1 cellular context compared by ENCODE assay signal in the genomic region with DNA sequence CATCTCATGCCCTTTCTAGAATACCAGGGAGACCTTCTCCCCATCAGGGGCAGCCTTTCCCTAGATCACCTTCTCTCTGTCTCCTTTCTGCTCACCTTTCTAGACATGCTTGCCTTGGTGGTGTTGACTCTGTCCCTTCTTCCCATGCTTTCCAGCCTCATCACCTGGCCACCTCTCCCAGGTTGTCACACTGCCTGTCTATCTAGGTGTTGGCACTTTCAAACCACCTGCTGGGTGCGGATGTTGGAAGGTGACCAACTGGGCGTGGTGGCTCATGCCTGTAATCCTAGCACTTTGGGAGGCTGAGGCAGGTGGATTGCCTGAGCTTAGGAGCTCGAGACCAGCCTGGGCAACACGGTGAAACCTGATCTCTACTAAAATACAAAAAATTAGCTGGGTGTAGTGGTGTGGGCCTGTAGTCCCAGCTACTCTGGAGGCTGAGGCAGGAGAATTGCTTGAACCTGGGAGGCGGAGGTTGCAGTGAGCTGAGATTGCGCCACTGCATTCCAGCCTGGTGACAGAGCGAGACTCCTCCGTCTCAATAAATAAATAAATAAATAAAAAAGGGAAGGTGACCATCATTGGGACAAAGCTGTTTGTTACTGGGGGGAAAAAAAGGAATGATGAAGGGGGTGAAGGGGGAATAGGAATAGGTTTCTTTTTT.
TF ChIP-seq lines count a peak whose summit lies in the region.
"Not testable (repeated sequence)": the region's sequence is repeated elsewhere in the genome, so short reads cannot be mapped to it uniquely, and the experiment has no call there.

No MANE protein-coding gene starts in this region.

TF ChIP-seq in HepG2, 621 proteins besides CTCF, POLR2A, EP300 and RAD21 (continued from another document and continues in another):
- TF ChIP-seq, protein P1, sequence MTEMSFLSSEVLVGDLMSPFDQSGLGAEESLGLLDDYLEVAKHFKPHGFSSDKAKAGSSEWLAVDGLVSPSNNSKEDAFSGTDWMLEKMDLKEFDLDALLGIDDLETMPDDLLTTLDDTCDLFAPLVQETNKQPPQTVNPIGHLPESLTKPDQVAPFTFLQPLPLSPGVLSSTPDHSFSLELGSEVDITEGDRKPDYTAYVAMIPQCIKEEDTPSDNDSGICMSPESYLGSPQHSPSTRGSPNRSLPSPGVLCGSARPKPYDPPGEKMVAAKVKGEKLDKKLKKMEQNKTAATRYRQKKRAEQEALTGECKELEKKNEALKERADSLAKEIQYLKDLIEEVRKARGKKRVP (CRISPR knock-in tag; IDR thresholded peaks at IDR 0.05) = peak in 1 of 2 experiments; percentile 54; a peak in 2 of 4 replicates
- TF ChIP-seq NR2F6 (IDR thresholded peaks at IDR 0.05); GABPA (CRISPR knock-in tag; IDR thresholded peaks at IDR 0.05; ENCODE audit: low read depth): not testable (repeated sequence)
- TF ChIP-seq NR2F6 (CRISPR knock-in tag; IDR thresholded peaks at IDR 0.05) = 0 out of 2 replicates have a peak, but pooled peaks have one; percentile 12
- TF ChIP-seq JUN (CRISPR knock-in tag; IDR thresholded peaks at IDR 0.05) = 0 out of 2 replicates have a peak, but pooled peaks have one; percentile 23
- TF ChIP-seq, protein P2, sequence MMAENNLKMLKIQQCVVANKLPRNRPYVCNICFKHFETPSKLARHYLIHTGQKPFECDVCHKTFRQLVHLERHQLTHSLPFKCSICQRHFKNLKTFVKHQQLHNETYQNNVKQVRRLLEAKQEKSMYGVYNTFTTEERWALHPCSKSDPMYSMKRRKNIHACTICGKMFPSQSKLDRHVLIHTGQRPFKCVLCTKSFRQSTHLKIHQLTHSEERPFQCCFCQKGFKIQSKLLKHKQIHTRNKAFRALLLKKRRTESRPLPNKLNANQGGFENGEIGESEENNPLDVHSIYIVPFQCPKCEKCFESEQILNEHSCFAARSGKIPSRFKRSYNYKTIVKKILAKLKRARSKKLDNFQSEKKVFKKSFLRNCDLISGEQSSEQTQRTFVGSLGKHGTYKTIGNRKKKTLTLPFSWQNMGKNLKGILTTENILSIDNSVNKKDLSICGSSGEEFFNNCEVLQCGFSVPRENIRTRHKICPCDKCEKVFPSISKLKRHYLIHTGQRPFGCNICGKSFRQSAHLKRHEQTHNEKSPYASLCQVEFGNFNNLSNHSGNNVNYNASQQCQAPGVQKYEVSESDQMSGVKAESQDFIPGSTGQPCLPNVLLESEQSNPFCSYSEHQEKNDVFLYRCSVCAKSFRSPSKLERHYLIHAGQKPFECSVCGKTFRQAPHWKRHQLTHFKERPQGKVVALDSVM (CRISPR knock-in tag; IDR thresholded peaks at IDR 0.05) = peak; percentile 98
- TF ChIP-seq GATAD2A (CRISPR knock-in tag; IDR thresholded peaks at IDR 0.05) = peak; percentile 43; the same call in 1 of the 2 replicates
- peak; percentile 87 for TF ChIP-seq TEAD3 (CRISPR knock-in tag; optimal IDR thresholded peaks at IDR 0.05; ENCODE audit: borderline replicate concordance)
- TF ChIP-seq GFI1 (CRISPR knock-in tag; IDR thresholded peaks at IDR 0.05; ENCODE audit: borderline replicate concordance) = peak; percentile 73
- TF ChIP-seq, protein P3, sequence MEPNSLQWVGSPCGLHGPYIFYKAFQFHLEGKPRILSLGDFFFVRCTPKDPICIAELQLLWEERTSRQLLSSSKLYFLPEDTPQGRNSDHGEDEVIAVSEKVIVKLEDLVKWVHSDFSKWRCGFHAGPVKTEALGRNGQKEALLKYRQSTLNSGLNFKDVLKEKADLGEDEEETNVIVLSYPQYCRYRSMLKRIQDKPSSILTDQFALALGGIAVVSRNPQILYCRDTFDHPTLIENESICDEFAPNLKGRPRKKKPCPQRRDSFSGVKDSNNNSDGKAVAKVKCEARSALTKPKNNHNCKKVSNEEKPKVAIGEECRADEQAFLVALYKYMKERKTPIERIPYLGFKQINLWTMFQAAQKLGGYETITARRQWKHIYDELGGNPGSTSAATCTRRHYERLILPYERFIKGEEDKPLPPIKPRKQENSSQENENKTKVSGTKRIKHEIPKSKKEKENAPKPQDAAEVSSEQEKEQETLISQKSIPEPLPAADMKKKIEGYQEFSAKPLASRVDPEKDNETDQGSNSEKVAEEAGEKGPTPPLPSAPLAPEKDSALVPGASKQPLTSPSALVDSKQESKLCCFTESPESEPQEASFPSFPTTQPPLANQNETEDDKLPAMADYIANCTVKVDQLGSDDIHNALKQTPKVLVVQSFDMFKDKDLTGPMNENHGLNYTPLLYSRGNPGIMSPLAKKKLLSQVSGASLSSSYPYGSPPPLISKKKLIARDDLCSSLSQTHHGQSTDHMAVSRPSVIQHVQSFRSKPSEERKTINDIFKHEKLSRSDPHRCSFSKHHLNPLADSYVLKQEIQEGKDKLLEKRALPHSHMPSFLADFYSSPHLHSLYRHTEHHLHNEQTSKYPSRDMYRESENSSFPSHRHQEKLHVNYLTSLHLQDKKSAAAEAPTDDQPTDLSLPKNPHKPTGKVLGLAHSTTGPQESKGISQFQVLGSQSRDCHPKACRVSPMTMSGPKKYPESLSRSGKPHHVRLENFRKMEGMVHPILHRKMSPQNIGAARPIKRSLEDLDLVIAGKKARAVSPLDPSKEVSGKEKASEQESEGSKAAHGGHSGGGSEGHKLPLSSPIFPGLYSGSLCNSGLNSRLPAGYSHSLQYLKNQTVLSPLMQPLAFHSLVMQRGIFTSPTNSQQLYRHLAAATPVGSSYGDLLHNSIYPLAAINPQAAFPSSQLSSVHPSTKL (CRISPR knock-in tag; IDR thresholded peaks at IDR 0.05) = peak; percentile 63; the same call in 1 of the 2 replicates
- 0 out of 2 replicates have a peak, but pooled peaks have one; percentile 45 for TF ChIP-seq ZBTB7A (CRISPR knock-in tag; IDR thresholded peaks at IDR 0.05)
- TF ChIP-seq ZMYM3 (CRISPR knock-in tag; IDR thresholded peaks at IDR 0.05) = 0 out of 2 replicates have a peak, but pooled peaks have one; percentile 4
- peak; percentile 45; the same call in 1 of the 2 replicates for TF ChIP-seq ZFX (CRISPR knock-in tag; IDR thresholded peaks at IDR 0.05; ENCODE audit: low read depth)
- TF ChIP-seq KDM1A (CRISPR knock-in tag; IDR thresholded peaks at IDR 0.05) = peak; percentile 71; the same call in 1 of the 2 replicates
- TF ChIP-seq, protein P4, sequence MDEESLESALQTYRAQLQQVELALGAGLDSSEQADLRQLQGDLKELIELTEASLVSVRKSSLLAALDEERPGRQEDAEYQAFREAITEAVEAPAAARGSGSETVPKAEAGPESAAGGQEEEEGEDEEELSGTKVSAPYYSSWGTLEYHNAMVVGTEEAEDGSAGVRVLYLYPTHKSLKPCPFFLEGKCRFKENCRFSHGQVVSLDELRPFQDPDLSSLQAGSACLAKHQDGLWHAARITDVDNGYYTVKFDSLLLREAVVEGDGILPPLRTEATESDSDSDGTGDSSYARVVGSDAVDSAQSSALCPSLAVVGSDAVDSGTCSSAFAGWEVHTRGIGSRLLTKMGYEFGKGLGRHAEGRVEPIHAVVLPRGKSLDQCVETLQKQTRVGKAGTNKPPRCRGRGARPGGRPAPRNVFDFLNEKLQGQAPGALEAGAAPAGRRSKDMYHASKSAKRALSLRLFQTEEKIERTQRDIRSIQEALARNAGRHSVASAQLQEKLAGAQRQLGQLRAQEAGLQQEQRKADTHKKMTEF (CRISPR knock-in tag; IDR thresholded peaks at IDR 0.05) = peak; percentile 38; the same call in 1 of the 2 replicates
- peak; percentile 82 for TF ChIP-seq CEBPG (CRISPR knock-in tag; IDR thresholded peaks at IDR 0.05)
- TF ChIP-seq, protein P5, sequence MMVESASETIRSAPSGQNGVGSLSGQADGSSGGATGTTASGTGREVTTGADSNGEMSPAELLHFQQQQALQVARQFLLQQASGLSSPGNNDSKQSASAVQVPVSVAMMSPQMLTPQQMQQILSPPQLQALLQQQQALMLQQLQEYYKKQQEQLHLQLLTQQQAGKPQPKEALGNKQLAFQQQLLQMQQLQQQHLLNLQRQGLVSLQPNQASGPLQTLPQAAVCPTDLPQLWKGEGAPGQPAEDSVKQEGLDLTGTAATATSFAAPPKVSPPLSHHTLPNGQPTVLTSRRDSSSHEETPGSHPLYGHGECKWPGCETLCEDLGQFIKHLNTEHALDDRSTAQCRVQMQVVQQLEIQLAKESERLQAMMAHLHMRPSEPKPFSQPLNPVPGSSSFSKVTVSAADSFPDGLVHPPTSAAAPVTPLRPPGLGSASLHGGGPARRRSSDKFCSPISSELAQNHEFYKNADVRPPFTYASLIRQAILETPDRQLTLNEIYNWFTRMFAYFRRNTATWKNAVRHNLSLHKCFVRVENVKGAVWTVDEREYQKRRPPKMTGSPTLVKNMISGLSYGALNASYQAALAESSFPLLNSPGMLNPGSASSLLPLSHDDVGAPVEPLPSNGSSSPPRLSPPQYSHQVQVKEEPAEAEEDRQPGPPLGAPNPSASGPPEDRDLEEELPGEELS (CRISPR knock-in tag; IDR thresholded peaks at IDR 0.05) = peak; percentile 45; the same call in 1 of the 2 replicates
- TF ChIP-seq, protein P6, sequence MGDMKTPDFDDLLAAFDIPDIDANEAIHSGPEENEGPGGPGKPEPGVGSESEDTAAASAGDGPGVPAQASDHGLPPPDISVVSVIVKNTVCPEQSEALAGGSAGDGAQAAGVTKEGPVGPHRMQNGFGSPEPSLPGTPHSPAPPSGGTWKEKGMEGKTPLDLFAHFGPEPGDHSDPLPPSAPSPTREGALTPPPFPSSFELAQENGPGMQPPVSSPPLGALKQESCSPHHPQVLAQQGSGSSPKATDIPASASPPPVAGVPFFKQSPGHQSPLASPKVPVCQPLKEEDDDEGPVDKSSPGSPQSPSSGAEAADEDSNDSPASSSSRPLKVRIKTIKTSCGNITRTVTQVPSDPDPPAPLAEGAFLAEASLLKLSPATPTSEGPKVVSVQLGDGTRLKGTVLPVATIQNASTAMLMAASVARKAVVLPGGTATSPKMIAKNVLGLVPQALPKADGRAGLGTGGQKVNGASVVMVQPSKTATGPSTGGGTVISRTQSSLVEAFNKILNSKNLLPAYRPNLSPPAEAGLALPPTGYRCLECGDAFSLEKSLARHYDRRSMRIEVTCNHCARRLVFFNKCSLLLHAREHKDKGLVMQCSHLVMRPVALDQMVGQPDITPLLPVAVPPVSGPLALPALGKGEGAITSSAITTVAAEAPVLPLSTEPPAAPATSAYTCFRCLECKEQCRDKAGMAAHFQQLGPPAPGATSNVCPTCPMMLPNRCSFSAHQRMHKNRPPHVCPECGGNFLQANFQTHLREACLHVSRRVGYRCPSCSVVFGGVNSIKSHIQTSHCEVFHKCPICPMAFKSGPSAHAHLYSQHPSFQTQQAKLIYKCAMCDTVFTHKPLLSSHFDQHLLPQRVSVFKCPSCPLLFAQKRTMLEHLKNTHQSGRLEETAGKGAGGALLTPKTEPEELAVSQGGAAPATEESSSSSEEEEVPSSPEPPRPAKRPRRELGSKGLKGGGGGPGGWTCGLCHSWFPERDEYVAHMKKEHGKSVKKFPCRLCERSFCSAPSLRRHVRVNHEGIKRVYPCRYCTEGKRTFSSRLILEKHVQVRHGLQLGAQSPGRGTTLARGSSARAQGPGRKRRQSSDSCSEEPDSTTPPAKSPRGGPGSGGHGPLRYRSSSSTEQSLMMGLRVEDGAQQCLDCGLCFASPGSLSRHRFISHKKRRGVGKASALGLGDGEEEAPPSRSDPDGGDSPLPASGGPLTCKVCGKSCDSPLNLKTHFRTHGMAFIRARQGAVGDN (CRISPR knock-in tag; IDR thresholded peaks at IDR 0.05) = peak; percentile 40
- TF ChIP-seq, protein P7, sequence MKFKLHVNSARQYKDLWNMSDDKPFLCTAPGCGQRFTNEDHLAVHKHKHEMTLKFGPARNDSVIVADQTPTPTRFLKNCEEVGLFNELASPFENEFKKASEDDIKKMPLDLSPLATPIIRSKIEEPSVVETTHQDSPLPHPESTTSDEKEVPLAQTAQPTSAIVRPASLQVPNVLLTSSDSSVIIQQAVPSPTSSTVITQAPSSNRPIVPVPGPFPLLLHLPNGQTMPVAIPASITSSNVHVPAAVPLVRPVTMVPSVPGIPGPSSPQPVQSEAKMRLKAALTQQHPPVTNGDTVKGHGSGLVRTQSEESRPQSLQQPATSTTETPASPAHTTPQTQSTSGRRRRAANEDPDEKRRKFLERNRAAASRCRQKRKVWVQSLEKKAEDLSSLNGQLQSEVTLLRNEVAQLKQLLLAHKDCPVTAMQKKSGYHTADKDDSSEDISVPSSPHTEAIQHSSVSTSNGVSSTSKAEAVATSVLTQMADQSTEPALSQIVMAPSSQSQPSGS (CRISPR knock-in tag; IDR thresholded peaks at IDR 0.05) = 0 out of 2 replicates have a peak, but pooled peaks have one; percentile 14
- TF ChIP-seq FOSL2 (CRISPR knock-in tag; IDR thresholded peaks at IDR 0.05) = peak; percentile 91
- 0 out of 2 replicates have a peak, but pooled peaks have one; percentile 28 for TF ChIP-seq JUND (CRISPR knock-in tag; IDR thresholded peaks at IDR 0.05)
- peak; percentile 13; the same call in 1 of the 2 replicates for TF ChIP-seq BRD4 (CRISPR knock-in tag; IDR thresholded peaks at IDR 0.05)
- TF ChIP-seq, protein P8, sequence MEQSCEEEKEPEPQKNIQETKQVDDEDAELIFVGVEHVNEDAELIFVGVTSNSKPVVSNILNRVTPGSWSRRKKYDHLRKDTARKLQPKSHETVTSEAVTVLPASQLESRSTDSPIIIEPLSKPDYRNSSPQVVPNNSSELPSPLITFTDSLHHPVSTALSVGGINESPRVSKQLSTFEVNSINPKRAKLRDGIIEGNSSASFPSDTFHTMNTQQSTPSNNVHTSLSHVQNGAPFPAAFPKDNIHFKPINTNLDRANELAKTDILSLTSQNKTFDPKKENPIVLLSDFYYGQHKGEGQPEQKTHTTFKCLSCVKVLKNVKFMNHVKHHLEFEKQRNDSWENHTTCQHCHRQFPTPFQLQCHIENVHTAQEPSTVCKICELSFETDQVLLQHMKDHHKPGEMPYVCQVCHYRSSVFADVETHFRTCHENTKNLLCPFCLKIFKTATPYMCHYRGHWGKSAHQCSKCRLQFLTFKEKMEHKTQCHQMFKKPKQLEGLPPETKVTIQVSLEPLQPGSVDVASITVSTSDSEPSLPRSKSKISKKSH (CRISPR knock-in tag; IDR thresholded peaks at IDR 0.05; ENCODE audit: borderline replicate concordance) = 0 out of 2 replicates have a peak, but pooled peaks have one; percentile 16
- TF ChIP-seq, protein P9, sequence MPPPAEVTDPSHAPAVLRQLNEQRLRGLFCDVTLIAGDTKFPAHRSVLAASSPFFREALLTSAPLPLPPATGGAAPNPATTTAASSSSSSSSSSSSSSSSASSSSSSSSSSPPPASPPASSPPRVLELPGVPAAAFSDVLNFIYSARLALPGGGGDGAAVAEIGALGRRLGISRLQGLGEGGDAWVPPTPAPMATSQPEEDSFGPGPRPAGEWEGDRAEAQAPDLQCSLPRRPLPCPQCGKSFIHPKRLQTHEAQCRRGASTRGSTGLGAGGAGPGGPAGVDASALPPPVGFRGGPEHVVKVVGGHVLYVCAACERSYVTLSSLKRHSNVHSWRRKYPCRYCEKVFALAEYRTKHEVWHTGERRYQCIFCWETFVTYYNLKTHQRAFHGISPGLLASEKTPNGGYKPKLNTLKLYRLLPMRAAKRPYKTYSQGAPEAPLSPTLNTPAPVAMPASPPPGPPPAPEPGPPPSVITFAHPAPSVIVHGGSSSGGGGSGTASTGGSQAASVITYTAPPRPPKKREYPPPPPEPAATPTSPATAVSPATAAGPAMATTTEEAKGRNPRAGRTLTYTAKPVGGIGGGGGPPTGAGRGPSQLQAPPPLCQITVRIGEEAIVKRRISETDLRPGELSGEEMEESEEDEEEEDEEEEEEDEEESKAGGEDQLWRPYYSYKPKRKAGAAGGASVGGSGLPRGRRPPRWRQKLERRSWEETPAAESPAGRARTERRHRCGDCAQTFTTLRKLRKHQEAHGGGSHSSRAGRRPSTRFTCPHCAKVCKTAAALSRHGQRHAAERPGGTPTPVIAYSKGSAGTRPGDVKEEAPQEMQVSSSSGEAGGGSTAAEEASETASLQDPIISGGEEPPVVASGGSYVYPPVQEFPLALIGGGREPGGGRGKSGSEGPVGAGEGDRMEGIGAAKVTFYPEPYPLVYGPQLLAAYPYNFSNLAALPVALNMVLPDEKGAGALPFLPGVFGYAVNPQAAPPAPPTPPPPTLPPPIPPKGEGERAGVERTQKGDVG (CRISPR knock-in tag; IDR thresholded peaks at IDR 0.05; ENCODE audit: borderline replicate concordance) = peak; percentile 11; the same call in 1 of the 2 replicates
- 0 out of 2 replicates have a peak, but pooled peaks have one; percentile 5 for TF ChIP-seq GABPA (IDR thresholded peaks at IDR 0.05; ENCODE audit: low read depth, low read length)
- peak; percentile 31 for TF ChIP-seq ASH2L (IDR thresholded peaks at IDR 0.05; ENCODE audit: insufficient read length, low read depth, low read length)
